ENCODE assay signal across 12 cellular contexts in the genomic region with DNA sequence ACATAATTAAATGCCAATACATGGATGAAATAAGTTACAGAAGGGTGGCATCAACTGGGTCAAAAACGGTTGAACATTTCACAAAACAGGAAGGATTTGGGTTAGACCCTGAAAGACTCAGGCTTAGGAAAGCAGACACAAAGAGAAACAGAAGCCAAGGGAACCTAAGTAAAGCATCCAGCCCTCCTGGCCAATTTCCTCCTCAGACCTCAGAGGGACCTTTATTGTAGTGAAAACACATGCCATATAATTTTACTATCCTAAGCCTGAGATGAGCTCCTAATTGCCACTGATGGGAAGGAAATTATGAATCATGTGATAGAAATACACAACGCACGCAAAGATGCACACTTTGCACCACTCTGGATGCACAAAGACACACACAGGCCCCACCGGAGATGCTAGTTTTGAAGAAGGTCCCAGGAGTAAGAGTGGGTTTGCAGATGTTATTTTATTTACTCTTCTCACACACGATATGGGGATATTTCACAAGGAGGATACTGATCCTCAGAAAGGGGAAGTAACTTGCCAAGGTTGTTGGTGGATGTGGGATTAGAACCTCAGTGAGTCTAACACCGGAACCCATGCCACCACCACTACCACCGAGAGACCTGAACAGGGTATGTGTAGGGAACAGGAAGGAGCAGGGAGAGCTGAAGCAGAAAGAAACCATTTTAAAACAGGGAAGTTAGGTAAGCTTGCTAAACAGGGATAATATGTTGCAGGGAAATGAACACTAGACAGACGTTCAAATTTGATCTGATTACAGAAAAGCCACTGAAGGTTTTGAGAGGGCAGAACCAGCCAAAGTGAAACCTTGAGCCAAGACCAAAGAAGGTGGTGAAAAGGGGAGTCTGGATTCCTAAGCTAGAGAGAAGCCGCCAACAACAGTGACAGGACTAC. TPM values are rescaled to one million over a fixed set of nuclear protein-coding genes. Genes with fewer than 3 reads are reported as not detected.
A peak's percentile ranks its signal among the peaks of the same experiment; 100 is the strongest.
DNase-seq lines count a peak whose midpoint lies in the region; ATAC-seq and TF ChIP-seq lines count a peak whose summit lies in the region.
"Had no signal": no experiment of that assay in that cellular context is flagged by ENCODE, and none has a peak within 500 bp of the region (broad histone marks: within the 10 kb centered on the region; RNA-seq: fewer than 3 reads in every experiment).

No MANE protein-coding gene starts in this region.

- no peak for TF ChIP-seq CTCF in CD14-positive monocyte (IDR thresholded peaks at IDR 0.05)
- no peak for TF ChIP-seq CTCF in GM12865 (IDR thresholded peaks at IDR 0.05; ENCODE audit: insufficient read depth, low read depth, low read length, missing control alignments)
- TF ChIP-seq CTCF in lower lobe of right lung (IDR thresholded peaks at IDR 0.05) = no peak
- no peak for TF ChIP-seq CTCF in left ventricle myocardium inferior (IDR thresholded peaks at IDR 0.05; ENCODE audit: borderline replicate concordance)

- ATAC-seq in lower lobe of right lung (peak; percentile 31 to 45), HG03432 (IDR thresholded peaks at IDR 0.05; ENCODE audit: unreplicated experiment) (no peak), GM18909 (IDR thresholded peaks at IDR 0.05; ENCODE audit: poor library complexity, unreplicated experiment) (no peak), GM21576 (IDR thresholded peaks at IDR 0.05; ENCODE audit: unreplicated experiment) (no peak)

- H3K36me3 ChIP-seq in lower lobe of right lung (no peaks in the 10 kb centered on the region), left ventricle myocardium inferior (no peaks in the 10 kb centered on the region)
- H3K36me3 ChIP-seq: cardiac muscle cell had no signal

- peak overlapping the region; percentile 27 for H3K27ac ChIP-seq in lower lobe of right lung
- no peak overlapping the region for H3K27ac ChIP-seq in left ventricle myocardium inferior (replicated peaks)
- H3K27ac ChIP-seq: cardiac muscle cell, epithelial cell of prostate had no signal

- H3K9me3 Mint-ChIP-seq in CD14-positive monocyte = no peaks in the 10 kb centered on the region

- peaks cover 38% of the 10 kb centered on the region for H3K4me1 Mint-ChIP-seq in CD14-positive monocyte
- H3K4me1 Mint-ChIP-seq: mesothelial cell of epicardium had no signal

- H3K4me3 Mint-ChIP-seq in CD14-positive monocyte = peak overlapping the region in 1 of 2 donors; percentile 75
- H3K4me3 Mint-ChIP-seq: mesothelial cell of epicardium had no signal

- H3K27me3 Mint-ChIP-seq in CD14-positive monocyte (ENCODE audit: low read depth in 3 of 3) = peaks cover 0 to 7% (median 7%) of the 10 kb centered on the region in 3 donors

- H3K4me3 ChIP-seq in GM12865 (ENCODE audit: low read depth, low read length) (no peak overlapping the region), lower lobe of right lung (no peak overlapping the region), left ventricle myocardium inferior (no peak overlapping the region)
- H3K4me3 ChIP-seq: cardiac muscle cell had no signal

- no peaks in the 10 kb centered on the region for H3K36me3 Mint-ChIP-seq in CD14-positive monocyte
- H3K36me3 Mint-ChIP-seq: mesothelial cell of epicardium had no signal

- H3K4me1 ChIP-seq in lower lobe of right lung = peaks cover 14% of the 10 kb centered on the region
- H3K4me1 ChIP-seq in left ventricle myocardium inferior = peaks cover 5% of the 10 kb centered on the region

- H3K27me3 ChIP-seq in lower lobe of right lung (ENCODE audit: low read depth) (peaks cover 29% of the 10 kb centered on the region), left ventricle myocardium inferior (ENCODE audit: low read depth) (peaks cover 91% of the 10 kb centered on the region)
- H3K27me3 ChIP-seq: cardiac muscle cell had no signal

- peak overlapping the region in 6 of 7 donors; percentile 5 to 93 (median 77) for H3K27ac Mint-ChIP-seq in CD14-positive monocyte
- H3K27ac Mint-ChIP-seq: mesothelial cell of epicardium had no signal

- H3K9me3 ChIP-seq in lower lobe of right lung = no peaks in the 10 kb centered on the region
- H3K9me3 ChIP-seq in left ventricle myocardium inferior (replicated peaks) = no peaks in the 10 kb centered on the region

- DNase-seq in CD14-positive monocyte (ENCODE audit: low spot score) (no peak), GM12865 (ENCODE audit: low read depth) (peak; percentile 28), OCI-M1 (lab: John Stamatoyannopoulos, UW) (peak; percentile 59), lower lobe of right lung (no peak), left ventricle myocardium inferior (no peak)

- intact Hi-C loops in CD14-positive monocyte (cut with micrococcal nuclease) (loop anchor here (2.0 to 5.0 kb wide), 3 partner anchors 32 to 36 kb away; no protein-coding TSS in a partner anchor), lower lobe of right lung (cut with DNase I) (no loop called here), left ventricle myocardium inferior (cut with micrococcal nuclease) (no loop called here)

RNA-seq across cellular contexts. Expression of gene CEACAM3, which starts 11.8 kb away (rescaled TPM):
- polyA plus RNA-seq in CD14-positive monocyte = 10 to 100 TPM in 1 of 2 donors, 1 to 10 TPM in 1; 5.9 to 11.8 TPM
- 4.3 TPM for total RNA-seq in lower lobe of right lung
- total RNA-seq in left ventricle myocardium inferior = not detected
- total RNA-seq: cardiac muscle cell, mesothelial cell of epicardium, NCI-H460 had no signal
- polyA plus RNA-seq: cardiac muscle cell had no signal

RNA-seq across cellular contexts. Expression of gene CEACAM6, which starts 29.3 kb away (rescaled TPM):
- polyA plus RNA-seq in CD14-positive monocyte = under 1 TPM in 1 of 2 donors, not detected in 1; 0.07 TPM
- total RNA-seq in lower lobe of right lung (369 TPM), left ventricle myocardium inferior (0.11 TPM)
- total RNA-seq: cardiac muscle cell, mesothelial cell of epicardium, NCI-H460 had no signal
- polyA plus RNA-seq: cardiac muscle cell had no signal

RNA-seq across cellular contexts. Expression of gene LYPD4, which starts 59.9 kb away (rescaled TPM):
- polyA plus RNA-seq in CD14-positive monocyte = not detected
- total RNA-seq in lower lobe of right lung (not detected), left ventricle myocardium inferior (not detected)
- total RNA-seq: cardiac muscle cell, mesothelial cell of epicardium, NCI-H460 had no signal
- polyA plus RNA-seq: cardiac muscle cell had no signal

Comparison
In these comparisons a context has a peak if more than half of its experiments do, and no peak if none do; other contexts are left out.
1. DNase-seq: peak in GM12865 (single experiment) and OCI-M1 (single experiment); none in CD14-positive monocyte (single experiment), lower lobe of right lung (single experiment) and left ventricle myocardium inferior (single experiment).
2. ATAC-seq: peak in lower lobe of right lung (2 of 2); none in HG03432 (single experiment), GM18909 (single experiment) and GM21576 (single experiment).
3. RNA of gene CEACAM6, which starts 29.3 kb away (total RNA-seq): 369 TPM in lower lobe of right lung (single experiment); 0.11 TPM in left ventricle myocardium inferior (single experiment); every median in the first group is over 100 times any median in the second.
4. intact Hi-C loops: an anchor here in CD14-positive monocyte (2.0 to 5.0 kb wide); none called in lower lobe of right lung and left ventricle myocardium inferior.